ENCODE assay signal across 9 cellular contexts in the genomic region with DNA sequence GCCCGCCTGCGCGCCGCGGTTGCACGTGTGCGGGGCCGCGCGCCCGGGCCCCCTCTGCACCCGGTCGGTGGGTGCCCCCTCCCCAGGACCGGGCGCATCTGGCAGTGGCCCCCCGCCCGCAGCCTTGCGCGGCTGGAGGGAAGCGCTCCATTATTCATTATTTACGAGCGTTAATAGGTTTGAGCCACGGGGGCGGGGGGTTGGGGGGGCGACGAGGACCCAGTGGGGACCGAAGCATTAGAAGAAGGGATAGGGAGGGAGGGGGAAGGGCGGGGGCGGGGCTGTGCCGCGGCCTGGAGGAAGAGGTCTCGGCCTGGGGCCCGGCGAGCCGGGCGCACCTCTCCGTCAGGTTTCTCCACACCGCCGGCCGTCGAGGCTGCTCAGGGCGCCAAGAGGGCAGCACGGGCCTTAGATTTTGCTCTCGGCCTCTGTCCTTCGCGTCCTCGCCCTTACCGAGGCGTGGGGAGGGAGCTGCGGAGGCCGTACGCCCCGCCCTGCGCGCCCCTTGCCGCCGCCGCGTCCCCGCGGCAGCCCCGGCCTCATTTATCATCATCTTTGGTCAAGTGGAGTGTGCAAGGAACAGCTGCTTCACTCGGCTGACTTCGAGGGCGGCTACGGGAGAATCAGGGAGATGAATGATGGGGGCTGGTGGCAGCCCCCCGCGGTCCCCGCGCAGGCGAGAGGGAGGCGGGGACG. TPM values are rescaled to one million over a fixed set of nuclear protein-coding genes. Genes with fewer than 3 reads are reported as not detected.
DNase-seq lines count a peak whose midpoint lies in the region; ATAC-seq, FAIRE-seq and TF ChIP-seq lines count a peak whose summit lies in the region.
"Had no signal": no experiment of that assay in that cellular context is flagged by ENCODE, and none has a peak within 500 bp of the region (broad histone marks: within the 10 kb centered on the region; RNA-seq: fewer than 3 reads in every experiment).

No MANE protein-coding gene starts in this region.

- peaks cover 37% of the 10 kb centered on the region for H3K4me1 Mint-ChIP-seq in astrocyte (ENCODE audit: low read depth, unreplicated experiment)
- H3K4me1 Mint-ChIP-seq in stimulated activated naive CD8-positive, alpha-beta T cell treated with anti-CD3 and anti-CD28 coated beads, Interleukin-15, amount 100 ng/mL, for 72 hours, result peaks cover 48% of the 10 kb centered on the region

- H3K27ac ChIP-seq in astrocyte (ENCODE audit: low read depth, low read length) (no peak overlapping the region), keratinocyte (ENCODE audit: control insufficient read depth, insufficient read depth, low read length) (peak overlapping the region; percentile 26)

- H3K4me3 ChIP-seq in Loucy (ENCODE audit: low read length, poor library complexity, severe bottlenecking), result peak overlapping the region; percentile 80
- peak overlapping the region; percentile 46 for H3K4me3 ChIP-seq in astrocyte (ENCODE audit: insufficient read depth, low read depth, low read length)
- peak overlapping the region; percentile 24 to 57 (median 51) for H3K4me3 ChIP-seq in keratinocyte (ENCODE audit: control insufficient read depth in 2 of 3, extremely low read depth in 1 of 3, insufficient read depth in 2 of 3, low read depth in 1 of 3, low read length in 3 of 3)

- no peaks in the 10 kb centered on the region for H3F3A ChIP-seq in Loucy (ENCODE audit: low read depth)

- no peaks in the 10 kb centered on the region for H3K36me3 Mint-ChIP-seq in astrocyte (ENCODE audit: low read depth, unreplicated experiment)

- H3K4me2 ChIP-seq in Loucy (ENCODE audit: low read depth, low read length, poor library complexity, severe bottlenecking) (peak overlapping the region; percentile 75), astrocyte (ENCODE audit: low read length) (peak overlapping the region; percentile 86), keratinocyte (ENCODE audit: control insufficient read depth, extremely low read depth, insufficient read depth, low read depth, low read length) (peak overlapping the region; percentile 81)

- DNase-seq in NCI-H524 (lab: John Stamatoyannopoulos, UW) (peak; percentile 68 to 89), NCI-H524 treated with DMSO at 0.1 percent for 48 hours (lab: John Stamatoyannopoulos, UW) (no peak), astrocyte (ENCODE audit: low read depth) (no peak), keratinocyte (ENCODE audit: low read depth, low spot score) (no peak), GM19239 (ENCODE audit: insufficient read length, low spot score) (no peak), SW 1271 (lab: John Stamatoyannopoulos, UW) (no peak)
- DNase-seq in stimulated activated naive CD8-positive, alpha-beta T cell treated with anti-CD3 and anti-CD28 coated beads, Interleukin-15, amount 100 ng/mL, for 72 hours, result peak in 1 of 2 donors; percentile 38

- TF ChIP-seq CTCF in Loucy (conservative IDR thresholded peaks at IDR 0.05; ENCODE audit: low read length) (no peak), astrocyte (IDR thresholded peaks at IDR 0.05; ENCODE audit: insufficient read depth, low read depth, low read length) (no peak), keratinocyte (optimal IDR thresholded peaks at IDR 0.05 in 1 of 3, IDR thresholded peaks at IDR 0.05 in 1 of 3, conservative IDR thresholded peaks at IDR 0.05 in 1 of 3; ENCODE audit: extremely low read depth in 1 of 3, insufficient read depth in 2 of 3, low read length in 3 of 3) (no peak)

- dilution Hi-C loops in keratinocyte (cut with MboI; ENCODE audit: extremely low pct_ligation_motif_present, low sequenced_read_pairs), result no loop called here

- H3K9me1 ChIP-seq in keratinocyte (ENCODE audit: control insufficient read depth, extremely low read depth, insufficient read depth, low read length), result no peaks in the 10 kb centered on the region

- no peaks in the 10 kb centered on the region for H3K27me3 Mint-ChIP-seq in astrocyte (ENCODE audit: low read depth, unreplicated experiment)
- peaks cover 11% of the 10 kb centered on the region for H3K27me3 Mint-ChIP-seq in stimulated activated naive CD8-positive, alpha-beta T cell treated with anti-CD3 and anti-CD28 coated beads, Interleukin-15, amount 100 ng/mL, for 72 hours

- peak overlapping the region; percentile 75 for H3K4me3 Mint-ChIP-seq in astrocyte (ENCODE audit: unreplicated experiment)
- peak overlapping the region; percentile 77 to 82 for H3K4me3 Mint-ChIP-seq in stimulated activated naive CD8-positive, alpha-beta T cell treated with anti-CD3 and anti-CD28 coated beads, Interleukin-15, amount 100 ng/mL, for 72 hours

- no peak for FAIRE-seq in astrocyte (lab: Jason Lieb, UNC)
- no peak for FAIRE-seq in keratinocyte (lab: Jason Lieb, UNC)
- FAIRE-seq in GM19239 (lab: Jason Lieb, UNC), result no peak
- FAIRE-seq: colon had no signal

- H3K9ac ChIP-seq in Loucy (ENCODE audit: low read depth, low read length, poor library complexity, severe bottlenecking), result peak overlapping the region; percentile 80
- no peak overlapping the region for H3K9ac ChIP-seq in astrocyte (ENCODE audit: low read length)
- H3K9ac ChIP-seq in keratinocyte (ENCODE audit: control insufficient read depth, extremely low read depth, insufficient read depth, low read length), result peak overlapping the region; percentile 64

- H3K27me3 ChIP-seq in Loucy (ENCODE audit: insufficient read depth, low read length, poor library complexity, severe bottlenecking) (no peaks in the 10 kb centered on the region), astrocyte (ENCODE audit: insufficient read depth, low read length) (no peaks in the 10 kb centered on the region), keratinocyte (ENCODE audit: control insufficient read depth, extremely low read depth, insufficient read depth, low read length) (no peaks in the 10 kb centered on the region)

- H3K79me2 ChIP-seq in Loucy (ENCODE audit: insufficient read depth, low read length) (peaks cover 81% of the 10 kb centered on the region), astrocyte (ENCODE audit: insufficient read depth, low read length) (peaks cover 38% of the 10 kb centered on the region), keratinocyte (ENCODE audit: control insufficient read depth, insufficient read depth, low read length) (peaks cover 36% of the 10 kb centered on the region)

- no peaks in the 10 kb centered on the region for H3K9me3 ChIP-seq in Loucy (ENCODE audit: insufficient read depth, low read depth, low read length)
- no peaks in the 10 kb centered on the region for H3K9me3 ChIP-seq in astrocyte (ENCODE audit: insufficient read depth, low read depth, low read length)
- no peaks in the 10 kb centered on the region for H3K9me3 ChIP-seq in keratinocyte (ENCODE audit: control insufficient read depth, low read depth, low read length)

- H3K36me3 ChIP-seq in Loucy (ENCODE audit: insufficient read depth, low read length) (no peaks in the 10 kb centered on the region; the same call in 1 of the 2 replicates), astrocyte (ENCODE audit: insufficient read depth, low read length) (no peaks in the 10 kb centered on the region), keratinocyte (ENCODE audit: control insufficient read depth in 2 of 2, extremely low read depth in 1 of 2, insufficient read depth in 2 of 2, low read length in 2 of 2) (peaks cover 0 to 6% of the 10 kb centered on the region in 2 experiments)

- no peaks in the 10 kb centered on the region for H3K9me2 ChIP-seq in Loucy (replicated peaks; ENCODE audit: low read depth, low read length)

- peak; percentile 27 for ATAC-seq in stimulated activated naive CD8-positive, alpha-beta T cell treated with anti-CD3 and anti-CD28 coated beads, Interleukin-15, amount 100 ng/mL, for 72 hours

- H4K20me1 ChIP-seq in Loucy (ENCODE audit: insufficient read depth, low read length, poor library complexity, severe bottlenecking) (peaks cover 68% of the 10 kb centered on the region), astrocyte (ENCODE audit: insufficient read depth, low read length) (peaks cover 80% of the 10 kb centered on the region), keratinocyte (ENCODE audit: control insufficient read depth, extremely low read depth, insufficient read depth, low read length) (peaks cover 11% of the 10 kb centered on the region)

- H3K9me3 Mint-ChIP-seq in astrocyte (ENCODE audit: unreplicated experiment), result no peaks in the 10 kb centered on the region
- no peaks in the 10 kb centered on the region for H3K9me3 Mint-ChIP-seq in stimulated activated naive CD8-positive, alpha-beta T cell treated with anti-CD3 and anti-CD28 coated beads, Interleukin-15, amount 100 ng/mL, for 72 hours

- no peak overlapping the region for H3K27ac Mint-ChIP-seq in astrocyte (ENCODE audit: unreplicated experiment)
- H3K27ac Mint-ChIP-seq in stimulated activated naive CD8-positive, alpha-beta T cell treated with anti-CD3 and anti-CD28 coated beads, Interleukin-15, amount 100 ng/mL, for 72 hours, result peak overlapping the region in 1 of 2 donors; percentile 15

- peak overlapping the region; percentile 59; the same call in 1 of the 2 replicates for H2AFZ ChIP-seq in Loucy (ENCODE audit: low read length)
- no peak overlapping the region for H2AFZ ChIP-seq in astrocyte (ENCODE audit: low read depth, low read length)
- no peak overlapping the region for H2AFZ ChIP-seq in keratinocyte (ENCODE audit: control insufficient read depth, low read length)

- H3K4me1 ChIP-seq in Loucy (ENCODE audit: insufficient read depth, low read length, poor library complexity, severe bottlenecking), result peaks cover 40% of the 10 kb centered on the region
- H3K4me1 ChIP-seq in astrocyte (ENCODE audit: insufficient read depth, low read length), result peaks cover 35% of the 10 kb centered on the region
- peaks cover 43% of the 10 kb centered on the region for H3K4me1 ChIP-seq in keratinocyte (ENCODE audit: control insufficient read depth, extremely low read depth, insufficient read depth, low read length)

RNA-seq across cellular contexts. Expression of gene SREBF1, which starts 54.2 kb away (rescaled TPM):
- total RNA-seq in astrocyte, result 59.2 and 65.6 TPM in 2 replicates
- polyA plus RNA-seq in keratinocyte, result 51.7 to 62.3 TPM (median 59.8 TPM) in 3 replicates
- 141 TPM for polyA plus RNA-seq in keratinocyte (2011; ENCODE audit: low read depth)
- 13.1 and 22.9 TPM in 2 replicates for polyA plus RNA-seq in keratinocyte (2011; cell fraction: cytosol; rRNA removed)
- polyA plus RNA-seq in keratinocyte (2011; cell fraction: nucleus; rRNA removed), result 193 and 230 TPM in 2 replicates
- 58.4 and 115 TPM in 2 replicates for polyA plus RNA-seq in keratinocyte (2012; ENCODE audit: low replicate concordance)
- 92.2 to 212 TPM (median 99.5 TPM) in 3 replicates for polyA minus RNA-seq in keratinocyte
- polyA minus RNA-seq in keratinocyte (2011; cell fraction: cytosol; rRNA and poly(A)+ RNA removed), result 158 TPM
- 274 and 384 TPM in 2 replicates for polyA minus RNA-seq in keratinocyte (2011; cell fraction: nucleus; rRNA and poly(A)+ RNA removed)

Comparison
In these comparisons a context has a peak if more than half of its experiments do, and no peak if none do; other contexts are left out.
1. DNase-seq: peak in NCI-H524 (2 of 2); none in NCI-H524 treated with DMSO at 0.1 percent for 48 hours (single experiment), astrocyte (single experiment), keratinocyte (single experiment), GM19239 (single experiment) and SW 1271 (0 of 2).
2. Peak in every context shown above with its lines, with median percentiles within 50 percentile points of each other: H3K4me2 ChIP-seq and H3K4me3 ChIP-seq.